In the genomic region with DNA sequence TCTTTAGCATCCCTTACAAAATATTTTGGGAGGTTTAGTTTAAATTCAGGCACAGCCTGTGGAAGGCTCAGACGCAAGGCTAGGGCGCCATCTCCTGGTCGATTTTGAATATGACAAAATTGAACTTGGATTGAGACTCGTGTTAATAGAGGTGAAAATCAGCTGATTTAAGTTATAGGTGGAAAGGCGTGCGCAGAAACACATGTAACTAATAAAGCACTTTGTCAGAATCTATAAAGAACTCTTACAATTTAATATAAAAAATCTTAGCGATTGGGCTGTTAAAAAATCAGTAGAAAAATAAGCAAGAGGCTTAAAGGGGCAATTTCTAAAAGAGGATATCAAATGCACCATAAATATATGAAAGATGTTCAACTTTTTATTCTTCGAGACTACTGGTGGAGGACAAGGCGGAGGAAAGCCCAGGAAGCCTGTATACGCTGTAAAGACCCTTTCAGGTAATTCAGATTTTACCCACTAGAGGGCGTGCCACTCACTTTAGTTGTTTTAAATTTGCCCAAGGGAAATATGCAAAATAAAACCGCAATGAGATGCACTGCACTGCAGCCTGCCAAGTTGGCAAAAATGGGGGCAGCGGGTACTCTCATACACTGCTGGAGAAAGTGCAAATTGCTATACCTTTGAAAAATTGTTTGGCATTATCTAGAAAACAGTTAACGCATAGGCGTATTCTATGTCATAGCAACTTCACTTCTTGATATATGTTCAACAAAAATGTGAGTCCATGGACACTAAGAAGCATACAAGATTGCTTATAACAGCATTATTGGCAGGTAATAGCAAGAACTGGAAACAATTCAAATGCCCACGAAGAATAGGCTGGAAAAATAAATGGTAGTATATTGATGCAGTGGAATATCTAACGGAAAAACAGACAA, we compare ENCODE assay signal across 8 cellular contexts.
A peak's percentile ranks its signal among the peaks of the same experiment; 100 is the strongest.
DNase-seq lines count a peak whose midpoint lies in the region; ATAC-seq and TF ChIP-seq lines count a peak whose summit lies in the region.

No MANE protein-coding gene starts in this region.

- H3K4me3 ChIP-seq in AG04450 (ENCODE audit: low read depth, low read length) = peak overlapping the region; percentile 58
- H3K4me3 ChIP-seq in right lobe of liver = peak overlapping the region; percentile 9 to 50 (median 49)

- H3K27ac Mint-ChIP-seq in activated CD4-positive, alpha-beta T cell treated with anti-CD3 and anti-CD28 coated beads, Interleukin-2, amount 10 ng/mL, durations not matched to agents 24 days and 14 days = peak overlapping the region; percentile 92
- peak overlapping the region; percentile 78 for H3K27ac Mint-ChIP-seq in dendritic cell treated with granulocyte-macrophage colony-stimulating factor and Interleukin-4, amounts not matched to agents 40 ng/mL and 50 ng/mL, for 4 days

- peak; percentile 68 for TF ChIP-seq CTCF in AG04450 (IDR thresholded peaks at IDR 0.05; ENCODE audit: low read depth, low read length)
- TF ChIP-seq CTCF in right lobe of liver (IDR thresholded peaks at IDR 0.05) = peak; percentile 62 to 72 (median 65)

- WGBS in right lobe of liver (ENCODE audit: insufficient coverage, low coverage, low lambda C conversion rate, missing lambda C conversion rate) = under 1% methylated on average over 17 of the region's 17 CpGs

- H3K9me3 Mint-ChIP-seq in activated CD4-positive, alpha-beta T cell treated with anti-CD3 and anti-CD28 coated beads, Interleukin-2, amount 10 ng/mL, durations not matched to agents 24 days and 14 days = no peaks in the 10 kb centered on the region
- no peaks in the 10 kb centered on the region for H3K9me3 Mint-ChIP-seq in dendritic cell treated with granulocyte-macrophage colony-stimulating factor and Interleukin-4, amounts not matched to agents 40 ng/mL and 50 ng/mL, for 4 days

- CTCF ChIA-PET in AG04450 (lab: Charles Lee) = interaction anchor here (0.6 to 7.8 kb wide), 61 partner anchors 10 to 340 kb away, joined by 3 to 376 read pairs (median 5); a partner anchor contains a TSS

- POLR2A ChIA-PET in AG04450 (lab: Yijun Ruan, JAX) = no interaction called here

- no peak for TF ChIP-seq POLR2A in right lobe of liver (IDR thresholded peaks at IDR 0.05)

- ATAC-seq in GM19023 (IDR thresholded peaks at IDR 0.05; ENCODE audit: unreplicated experiment) (peak; percentile 50), HG03354 (IDR thresholded peaks at IDR 0.05; ENCODE audit: poor library complexity, severe bottlenecking, unreplicated experiment) (peak; percentile 74), right lobe of liver (peak; percentile 82 to 90 (median 86))

- no peak overlapping the region for H3K27ac ChIP-seq in AG04450 (ENCODE audit: low read depth, low read length)
- peak overlapping the region; percentile 50 to 64 (median 62) for H3K27ac ChIP-seq in right lobe of liver

- H3K36me3 Mint-ChIP-seq in activated CD4-positive, alpha-beta T cell treated with anti-CD3 and anti-CD28 coated beads, Interleukin-2, amount 10 ng/mL, durations not matched to agents 24 days and 14 days (ENCODE audit: low read depth) = no peaks in the 10 kb centered on the region
- peaks cover 9% of the 10 kb centered on the region for H3K36me3 Mint-ChIP-seq in dendritic cell treated with granulocyte-macrophage colony-stimulating factor and Interleukin-4, amounts not matched to agents 40 ng/mL and 50 ng/mL, for 4 days (ENCODE audit: low read depth)

- H3K9me3 ChIP-seq in AG04450 (ENCODE audit: control insufficient read depth, insufficient read depth, low read length) (no peaks in the 10 kb centered on the region), right lobe of liver (no peaks in the 10 kb centered on the region)

- H3K36me3 ChIP-seq in right lobe of liver = no peaks in the 10 kb centered on the region

- intact Hi-C loops in activated CD4-positive, alpha-beta T cell treated with anti-CD3 and anti-CD28 coated beads, Interleukin-2, amount 10 ng/mL, durations not matched to agents 24 days and 14 days (cut with micrococcal nuclease) = loop anchor here (1.0 to 2.0 kb wide), 4 partner anchors 28 to 253 kb away; a partner anchor contains a TSS
- intact Hi-C loops in dendritic cell treated with granulocyte-macrophage colony-stimulating factor and Interleukin-4, amounts not matched to agents 40 ng/mL and 50 ng/mL, for 4 days (cut with micrococcal nuclease) = loop anchor here (1.0 to 2.0 kb wide), 4 partner anchors 28 to 156 kb away; a partner anchor contains a TSS
- intact Hi-C loops in right lobe of liver (cut with DNase I) = loop anchor here in 1 of 2 donors (5.0 kb wide), 1 partner anchor 36 kb away; no protein-coding TSS in a partner anchor

- no peaks in the 10 kb centered on the region for H3K4me1 ChIP-seq in right lobe of liver

- peak; percentile 63 for DNase-seq in AG04450 (ENCODE audit: low read depth, low spot score)
- DNase-seq in NCI-H446 (lab: John Stamatoyannopoulos, UW) = peak; percentile 79 to 87
- peak; percentile 95 for DNase-seq in activated CD4-positive, alpha-beta T cell treated with anti-CD3 and anti-CD28 coated beads, Interleukin-2, amount 10 ng/mL, durations not matched to agents 24 days and 14 days
- DNase-seq in right lobe of liver = peak in 1 of 3 donors; percentile 76
- peak; percentile 69 to 70 for DNase-seq in stimulated activated CD4-positive, alpha-beta T cell treated with anti-CD3 and anti-CD28 coated beads, Interleukin-4, amount 100 ng/mL, for 48 hours (ENCODE audit: low read depth in 2 of 2)

- H3K4me1 Mint-ChIP-seq in activated CD4-positive, alpha-beta T cell treated with anti-CD3 and anti-CD28 coated beads, Interleukin-2, amount 10 ng/mL, durations not matched to agents 24 days and 14 days = peaks cover 44% of the 10 kb centered on the region
- H3K4me1 Mint-ChIP-seq in dendritic cell treated with granulocyte-macrophage colony-stimulating factor and Interleukin-4, amounts not matched to agents 40 ng/mL and 50 ng/mL, for 4 days (ENCODE audit: low read depth) = peaks cover 48% of the 10 kb centered on the region

- H3K4me3 Mint-ChIP-seq in activated CD4-positive, alpha-beta T cell treated with anti-CD3 and anti-CD28 coated beads, Interleukin-2, amount 10 ng/mL, durations not matched to agents 24 days and 14 days = peak overlapping the region; percentile 86
- H3K4me3 Mint-ChIP-seq in dendritic cell treated with granulocyte-macrophage colony-stimulating factor and Interleukin-4, amounts not matched to agents 40 ng/mL and 50 ng/mL, for 4 days = peak overlapping the region; percentile 49

- H3K27me3 Mint-ChIP-seq in activated CD4-positive, alpha-beta T cell treated with anti-CD3 and anti-CD28 coated beads, Interleukin-2, amount 10 ng/mL, durations not matched to agents 24 days and 14 days = no peaks in the 10 kb centered on the region
- no peaks in the 10 kb centered on the region for H3K27me3 Mint-ChIP-seq in dendritic cell treated with granulocyte-macrophage colony-stimulating factor and Interleukin-4, amounts not matched to agents 40 ng/mL and 50 ng/mL, for 4 days

- no peaks in the 10 kb centered on the region for H3K27me3 ChIP-seq in AG04450 (ENCODE audit: control insufficient read depth, insufficient read depth, low read length)
- no peaks in the 10 kb centered on the region for H3K27me3 ChIP-seq in right lobe of liver
